14 cellular contexts compared by ENCODE assay signal in genomic region chr9:104279535-104280215, GRCh38.
A peak's percentile ranks its signal among the peaks of the same experiment; 100 is the strongest.
DNase-seq lines count a peak whose midpoint lies in the region; ATAC-seq and TF ChIP-seq lines count a peak whose summit lies in the region.
"Had no signal": no experiment of that assay in that cellular context is flagged by ENCODE, and none has a peak within 500 bp of the region (broad histone marks: within the 10 kb centered on the region; RNA-seq: fewer than 3 reads in every experiment).

No MANE protein-coding gene starts in this region.

- no peak overlapping the region for H3K4me3 Mint-ChIP-seq in HFFc6
- H3K4me3 Mint-ChIP-seq: activated T-cell treated with anti-CD3 and anti-CD28 coated beads, Interleukin-2, amount 50 U/mL, for 4 hours; CD8-positive, alpha-beta memory T cell had no signal

- CTCF ChIA-PET in RWPE1 (lab: Yijun Ruan, JAX) = interaction anchor here (0.7 kb wide), 3 partner anchors 123 to 1183 kb away, joined by 3 to 4 read pairs (median 3); no protein-coding TSS in a partner anchor

- DNase-seq in HFFc6 (peak; percentile 35), RWPE1 (ENCODE audit: low spot score) (peak; percentile 14), fibroblast of mammary gland (ENCODE audit: low read depth) (peak; percentile 33), skeletal muscle cell (ENCODE audit: low read depth) (peak; percentile 20), epidermal melanocyte (ENCODE audit: insufficient read length, low spot score) (no peak), NCI-H510A (lab: John Stamatoyannopoulos, UW) (no peak)
- DNase-seq: activated CD4-positive, alpha-beta T cell treated with anti-CD3 and anti-CD28 coated beads for 1 hour; activated T-cell treated with anti-CD3 and anti-CD28 coated beads, Interleukin-2, amount 50 U/mL, for 4 hours; CD8-positive, alpha-beta memory T cell; effector CD4-positive, alpha-beta T cell; head of caudate nucleus; Kasumi-1; small intestine had no signal

- no peak overlapping the region for H3K4me3 ChIP-seq in fibroblast of mammary gland (ENCODE audit: control insufficient read depth, low read depth, low read length)
- no peak overlapping the region for H3K4me3 ChIP-seq in skeletal muscle cell (ENCODE audit: low read depth, low read length)

- H3K4me1 Mint-ChIP-seq in HFFc6 (ENCODE audit: low read depth) = no peaks in the 10 kb centered on the region
- H3K4me1 Mint-ChIP-seq: CD8-positive, alpha-beta memory T cell had no signal

- no peak overlapping the region for H3K27ac ChIP-seq in RWPE1

- no peaks in the 10 kb centered on the region for H3K27me3 Mint-ChIP-seq in HFFc6 (ENCODE audit: insufficient read depth)
- H3K27me3 Mint-ChIP-seq: CD8-positive, alpha-beta memory T cell had no signal

- TF ChIP-seq CTCF in HFFc6 (IDR thresholded peaks at IDR 0.05) = no peak
- TF ChIP-seq CTCF in RWPE1 (conservative IDR thresholded peaks at IDR 0.05; ENCODE audit: low read depth) = no peak
- no peak for TF ChIP-seq CTCF in fibroblast of mammary gland (conservative IDR thresholded peaks at IDR 0.05; ENCODE audit: control insufficient read depth, insufficient read depth, low read depth, low read length)

- ATAC-seq in GM21619 (IDR thresholded peaks at IDR 0.05; ENCODE audit: unreplicated experiment) = no peak
- ATAC-seq: activated T-cell treated with anti-CD3 and anti-CD28 coated beads, Interleukin-2, amount 50 U/mL, for 4 hours had no signal

- POLR2A ChIA-PET in RWPE1 (lab: Yijun Ruan, JAX; ENCODE audit: low non-redundant PET) = no interaction called here

- peaks cover 10% of the 10 kb centered on the region; the same call in 1 of the 2 replicates for H3K36me3 Mint-ChIP-seq in HFFc6 (ENCODE audit: low read depth)
- H3K36me3 Mint-ChIP-seq: CD8-positive, alpha-beta memory T cell had no signal

- H3K9me3 Mint-ChIP-seq in HFFc6 = peaks cover 15% of the 10 kb centered on the region
- H3K9me3 Mint-ChIP-seq: activated T-cell treated with anti-CD3 and anti-CD28 coated beads, Interleukin-2, amount 50 U/mL, for 4 hours had no signal

- H3K27ac Mint-ChIP-seq in HFFc6 = no peak overlapping the region
- H3K27ac Mint-ChIP-seq: CD8-positive, alpha-beta memory T cell had no signal

Comparison
In these comparisons a context has a peak if more than half of its experiments do, and no peak if none do; other contexts are left out.
1. DNase-seq: peak in HFFc6 (single experiment), RWPE1 (single experiment), fibroblast of mammary gland (single experiment) and skeletal muscle cell (single experiment); none in epidermal melanocyte (single experiment) and NCI-H510A (single experiment).